1 cellular context compared by ENCODE assay signal in the genomic region with DNA sequence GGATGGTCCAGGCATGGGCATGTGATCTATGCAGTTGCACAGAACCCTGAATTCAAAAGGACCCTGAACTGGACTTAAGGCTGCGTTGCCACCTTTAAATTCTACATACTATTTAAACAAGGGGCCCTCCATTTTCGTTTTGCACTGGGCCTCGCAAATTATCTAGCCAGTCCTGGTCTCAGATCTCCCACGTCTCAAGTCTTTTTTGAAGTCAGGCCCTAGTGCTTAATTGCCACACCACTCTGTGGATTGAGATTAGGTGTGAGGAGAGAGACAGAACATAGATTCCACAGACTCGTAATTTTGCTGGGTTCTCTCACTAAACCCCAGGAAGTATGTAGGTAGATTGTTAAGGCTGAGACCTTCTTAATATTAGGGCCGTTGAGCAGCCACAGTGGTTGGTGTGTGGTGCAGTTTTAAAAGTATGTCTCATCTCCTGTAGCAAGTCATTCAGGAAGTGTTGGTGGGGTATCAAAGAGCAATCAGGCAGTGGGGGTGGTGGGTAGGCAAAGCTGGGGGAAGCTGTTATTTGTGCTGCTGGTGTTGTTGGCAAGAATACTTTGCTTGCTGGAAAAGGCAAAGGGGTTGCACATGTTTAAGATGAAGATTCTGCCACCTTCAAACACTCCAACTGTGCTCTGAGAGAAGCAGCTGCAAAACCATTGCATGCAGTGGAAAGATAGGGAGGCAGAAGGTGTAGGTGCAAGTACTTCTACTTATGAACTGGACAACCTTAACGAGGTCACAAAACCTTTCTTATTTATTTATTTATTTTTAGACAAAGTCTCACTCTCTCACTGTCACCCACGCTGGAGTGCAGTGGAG.
A peak's percentile ranks its signal among the peaks of the same experiment; 100 is the strongest.
TF ChIP-seq lines count a peak whose summit lies in the region.

No MANE protein-coding gene starts in this region.

TF ChIP-seq in K562, 482 proteins besides CTCF, POLR2A, EP300 and RAD21 (continued from another document):
- TF ChIP-seq, protein P1, sequence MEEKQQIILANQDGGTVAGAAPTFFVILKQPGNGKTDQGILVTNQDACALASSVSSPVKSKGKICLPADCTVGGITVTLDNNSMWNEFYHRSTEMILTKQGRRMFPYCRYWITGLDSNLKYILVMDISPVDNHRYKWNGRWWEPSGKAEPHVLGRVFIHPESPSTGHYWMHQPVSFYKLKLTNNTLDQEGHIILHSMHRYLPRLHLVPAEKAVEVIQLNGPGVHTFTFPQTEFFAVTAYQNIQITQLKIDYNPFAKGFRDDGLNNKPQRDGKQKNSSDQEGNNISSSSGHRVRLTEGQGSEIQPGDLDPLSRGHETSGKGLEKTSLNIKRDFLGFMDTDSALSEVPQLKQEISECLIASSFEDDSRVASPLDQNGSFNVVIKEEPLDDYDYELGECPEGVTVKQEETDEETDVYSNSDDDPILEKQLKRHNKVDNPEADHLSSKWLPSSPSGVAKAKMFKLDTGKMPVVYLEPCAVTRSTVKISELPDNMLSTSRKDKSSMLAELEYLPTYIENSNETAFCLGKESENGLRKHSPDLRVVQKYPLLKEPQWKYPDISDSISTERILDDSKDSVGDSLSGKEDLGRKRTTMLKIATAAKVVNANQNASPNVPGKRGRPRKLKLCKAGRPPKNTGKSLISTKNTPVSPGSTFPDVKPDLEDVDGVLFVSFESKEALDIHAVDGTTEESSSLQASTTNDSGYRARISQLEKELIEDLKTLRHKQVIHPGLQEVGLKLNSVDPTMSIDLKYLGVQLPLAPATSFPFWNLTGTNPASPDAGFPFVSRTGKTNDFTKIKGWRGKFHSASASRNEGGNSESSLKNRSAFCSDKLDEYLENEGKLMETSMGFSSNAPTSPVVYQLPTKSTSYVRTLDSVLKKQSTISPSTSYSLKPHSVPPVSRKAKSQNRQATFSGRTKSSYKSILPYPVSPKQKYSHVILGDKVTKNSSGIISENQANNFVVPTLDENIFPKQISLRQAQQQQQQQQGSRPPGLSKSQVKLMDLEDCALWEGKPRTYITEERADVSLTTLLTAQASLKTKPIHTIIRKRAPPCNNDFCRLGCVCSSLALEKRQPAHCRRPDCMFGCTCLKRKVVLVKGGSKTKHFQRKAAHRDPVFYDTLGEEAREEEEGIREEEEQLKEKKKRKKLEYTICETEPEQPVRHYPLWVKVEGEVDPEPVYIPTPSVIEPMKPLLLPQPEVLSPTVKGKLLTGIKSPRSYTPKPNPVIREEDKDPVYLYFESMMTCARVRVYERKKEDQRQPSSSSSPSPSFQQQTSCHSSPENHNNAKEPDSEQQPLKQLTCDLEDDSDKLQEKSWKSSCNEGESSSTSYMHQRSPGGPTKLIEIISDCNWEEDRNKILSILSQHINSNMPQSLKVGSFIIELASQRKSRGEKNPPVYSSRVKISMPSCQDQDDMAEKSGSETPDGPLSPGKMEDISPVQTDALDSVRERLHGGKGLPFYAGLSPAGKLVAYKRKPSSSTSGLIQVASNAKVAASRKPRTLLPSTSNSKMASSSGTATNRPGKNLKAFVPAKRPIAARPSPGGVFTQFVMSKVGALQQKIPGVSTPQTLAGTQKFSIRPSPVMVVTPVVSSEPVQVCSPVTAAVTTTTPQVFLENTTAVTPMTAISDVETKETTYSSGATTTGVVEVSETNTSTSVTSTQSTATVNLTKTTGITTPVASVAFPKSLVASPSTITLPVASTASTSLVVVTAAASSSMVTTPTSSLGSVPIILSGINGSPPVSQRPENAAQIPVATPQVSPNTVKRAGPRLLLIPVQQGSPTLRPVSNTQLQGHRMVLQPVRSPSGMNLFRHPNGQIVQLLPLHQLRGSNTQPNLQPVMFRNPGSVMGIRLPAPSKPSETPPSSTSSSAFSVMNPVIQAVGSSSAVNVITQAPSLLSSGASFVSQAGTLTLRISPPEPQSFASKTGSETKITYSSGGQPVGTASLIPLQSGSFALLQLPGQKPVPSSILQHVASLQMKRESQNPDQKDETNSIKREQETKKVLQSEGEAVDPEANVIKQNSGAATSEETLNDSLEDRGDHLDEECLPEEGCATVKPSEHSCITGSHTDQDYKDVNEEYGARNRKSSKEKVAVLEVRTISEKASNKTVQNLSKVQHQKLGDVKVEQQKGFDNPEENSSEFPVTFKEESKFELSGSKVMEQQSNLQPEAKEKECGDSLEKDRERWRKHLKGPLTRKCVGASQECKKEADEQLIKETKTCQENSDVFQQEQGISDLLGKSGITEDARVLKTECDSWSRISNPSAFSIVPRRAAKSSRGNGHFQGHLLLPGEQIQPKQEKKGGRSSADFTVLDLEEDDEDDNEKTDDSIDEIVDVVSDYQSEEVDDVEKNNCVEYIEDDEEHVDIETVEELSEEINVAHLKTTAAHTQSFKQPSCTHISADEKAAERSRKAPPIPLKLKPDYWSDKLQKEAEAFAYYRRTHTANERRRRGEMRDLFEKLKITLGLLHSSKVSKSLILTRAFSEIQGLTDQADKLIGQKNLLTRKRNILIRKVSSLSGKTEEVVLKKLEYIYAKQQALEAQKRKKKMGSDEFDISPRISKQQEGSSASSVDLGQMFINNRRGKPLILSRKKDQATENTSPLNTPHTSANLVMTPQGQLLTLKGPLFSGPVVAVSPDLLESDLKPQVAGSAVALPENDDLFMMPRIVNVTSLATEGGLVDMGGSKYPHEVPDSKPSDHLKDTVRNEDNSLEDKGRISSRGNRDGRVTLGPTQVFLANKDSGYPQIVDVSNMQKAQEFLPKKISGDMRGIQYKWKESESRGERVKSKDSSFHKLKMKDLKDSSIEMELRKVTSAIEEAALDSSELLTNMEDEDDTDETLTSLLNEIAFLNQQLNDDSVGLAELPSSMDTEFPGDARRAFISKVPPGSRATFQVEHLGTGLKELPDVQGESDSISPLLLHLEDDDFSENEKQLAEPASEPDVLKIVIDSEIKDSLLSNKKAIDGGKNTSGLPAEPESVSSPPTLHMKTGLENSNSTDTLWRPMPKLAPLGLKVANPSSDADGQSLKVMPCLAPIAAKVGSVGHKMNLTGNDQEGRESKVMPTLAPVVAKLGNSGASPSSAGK (IDR thresholded peaks at IDR 0.05) = peak; percentile 57
- TF ChIP-seq, protein P2, sequence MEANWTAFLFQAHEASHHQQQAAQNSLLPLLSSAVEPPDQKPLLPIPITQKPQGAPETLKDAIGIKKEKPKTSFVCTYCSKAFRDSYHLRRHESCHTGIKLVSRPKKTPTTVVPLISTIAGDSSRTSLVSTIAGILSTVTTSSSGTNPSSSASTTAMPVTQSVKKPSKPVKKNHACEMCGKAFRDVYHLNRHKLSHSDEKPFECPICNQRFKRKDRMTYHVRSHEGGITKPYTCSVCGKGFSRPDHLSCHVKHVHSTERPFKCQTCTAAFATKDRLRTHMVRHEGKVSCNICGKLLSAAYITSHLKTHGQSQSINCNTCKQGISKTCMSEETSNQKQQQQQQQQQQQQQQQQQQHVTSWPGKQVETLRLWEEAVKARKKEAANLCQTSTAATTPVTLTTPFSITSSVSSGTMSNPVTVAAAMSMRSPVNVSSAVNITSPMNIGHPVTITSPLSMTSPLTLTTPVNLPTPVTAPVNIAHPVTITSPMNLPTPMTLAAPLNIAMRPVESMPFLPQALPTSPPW (CRISPR knock-in tag; IDR thresholded peaks at IDR 0.05) = peak; percentile 45
- TF ChIP-seq HDAC2 (IDR thresholded peaks at IDR 0.05) (no peak), HNRNPK (IDR thresholded peaks at IDR 0.05; ENCODE audit: low read depth, low read length, poor library complexity, severe bottlenecking) (no peak), DPF2 (IDR thresholded peaks at IDR 0.05) (peak; percentile 64), ZNF695 (CRISPR knock-in tag; IDR thresholded peaks at IDR 0.05) (no peak), SOX6 (IDR thresholded peaks at IDR 0.05) (no peak), SRF (CRISPR knock-in tag; IDR thresholded peaks at IDR 0.05) (no peak), ZNF134 (CRISPR knock-in tag; conservative IDR thresholded peaks at IDR 0.05) (0 out of 2 replicates have a peak, but pooled peaks have one; percentile 8), ZNF584 (CRISPR knock-in tag; IDR thresholded peaks at IDR 0.05; ENCODE audit: low read depth) (0 out of 2 replicates have a peak, but pooled peaks have one; percentile 61), NFE2L1 (tag; IDR thresholded peaks at IDR 0.05; ENCODE audit: borderline replicate concordance, low read depth) (no peak), L3MBTL2 (IDR thresholded peaks at IDR 0.05) (peak; percentile 55; the same call in 1 of the 2 replicates), CXXC5 (CRISPR knock-in tag; IDR thresholded peaks at IDR 0.05) (0 out of 2 replicates have a peak, but pooled peaks have one; percentile 21), ZBTB17 (CRISPR knock-in tag; IDR thresholded peaks at IDR 0.05) (peak; percentile 55; the same call in 1 of the 2 replicates), ETV5 (CRISPR knock-in tag; IDR thresholded peaks at IDR 0.05; ENCODE audit: low read depth) (0 out of 2 replicates have a peak, but pooled peaks have one; percentile 56)
- TF ChIP-seq, protein P3, sequence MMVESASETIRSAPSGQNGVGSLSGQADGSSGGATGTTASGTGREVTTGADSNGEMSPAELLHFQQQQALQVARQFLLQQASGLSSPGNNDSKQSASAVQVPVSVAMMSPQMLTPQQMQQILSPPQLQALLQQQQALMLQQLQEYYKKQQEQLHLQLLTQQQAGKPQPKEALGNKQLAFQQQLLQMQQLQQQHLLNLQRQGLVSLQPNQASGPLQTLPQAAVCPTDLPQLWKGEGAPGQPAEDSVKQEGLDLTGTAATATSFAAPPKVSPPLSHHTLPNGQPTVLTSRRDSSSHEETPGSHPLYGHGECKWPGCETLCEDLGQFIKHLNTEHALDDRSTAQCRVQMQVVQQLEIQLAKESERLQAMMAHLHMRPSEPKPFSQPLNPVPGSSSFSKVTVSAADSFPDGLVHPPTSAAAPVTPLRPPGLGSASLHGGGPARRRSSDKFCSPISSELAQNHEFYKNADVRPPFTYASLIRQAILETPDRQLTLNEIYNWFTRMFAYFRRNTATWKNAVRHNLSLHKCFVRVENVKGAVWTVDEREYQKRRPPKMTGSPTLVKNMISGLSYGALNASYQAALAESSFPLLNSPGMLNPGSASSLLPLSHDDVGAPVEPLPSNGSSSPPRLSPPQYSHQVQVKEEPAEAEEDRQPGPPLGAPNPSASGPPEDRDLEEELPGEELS (CRISPR knock-in tag; IDR thresholded peaks at IDR 0.05; ENCODE audit: borderline replicate concordance) = no peak
- TF ChIP-seq, protein P4, sequence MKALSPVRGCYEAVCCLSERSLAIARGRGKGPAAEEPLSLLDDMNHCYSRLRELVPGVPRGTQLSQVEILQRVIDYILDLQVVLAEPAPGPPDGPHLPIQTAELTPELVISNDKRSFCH (CRISPR knock-in tag; IDR thresholded peaks at IDR 0.05) = no peak
- TF ChIP-seq, protein P4 (tag; IDR thresholded peaks at IDR 0.05) = 0 out of 2 replicates have a peak, but pooled peaks have one; percentile 26
- TF ChIP-seq, protein P5, sequence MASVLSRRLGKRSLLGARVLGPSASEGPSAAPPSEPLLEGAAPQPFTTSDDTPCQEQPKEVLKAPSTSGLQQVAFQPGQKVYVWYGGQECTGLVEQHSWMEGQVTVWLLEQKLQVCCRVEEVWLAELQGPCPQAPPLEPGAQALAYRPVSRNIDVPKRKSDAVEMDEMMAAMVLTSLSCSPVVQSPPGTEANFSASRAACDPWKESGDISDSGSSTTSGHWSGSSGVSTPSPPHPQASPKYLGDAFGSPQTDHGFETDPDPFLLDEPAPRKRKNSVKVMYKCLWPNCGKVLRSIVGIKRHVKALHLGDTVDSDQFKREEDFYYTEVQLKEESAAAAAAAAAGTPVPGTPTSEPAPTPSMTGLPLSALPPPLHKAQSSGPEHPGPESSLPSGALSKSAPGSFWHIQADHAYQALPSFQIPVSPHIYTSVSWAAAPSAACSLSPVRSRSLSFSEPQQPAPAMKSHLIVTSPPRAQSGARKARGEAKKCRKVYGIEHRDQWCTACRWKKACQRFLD (CRISPR knock-in tag; IDR thresholded peaks at IDR 0.05) = peak; percentile 64
